8 cellular contexts compared by ENCODE assay signal in the genomic region with DNA sequence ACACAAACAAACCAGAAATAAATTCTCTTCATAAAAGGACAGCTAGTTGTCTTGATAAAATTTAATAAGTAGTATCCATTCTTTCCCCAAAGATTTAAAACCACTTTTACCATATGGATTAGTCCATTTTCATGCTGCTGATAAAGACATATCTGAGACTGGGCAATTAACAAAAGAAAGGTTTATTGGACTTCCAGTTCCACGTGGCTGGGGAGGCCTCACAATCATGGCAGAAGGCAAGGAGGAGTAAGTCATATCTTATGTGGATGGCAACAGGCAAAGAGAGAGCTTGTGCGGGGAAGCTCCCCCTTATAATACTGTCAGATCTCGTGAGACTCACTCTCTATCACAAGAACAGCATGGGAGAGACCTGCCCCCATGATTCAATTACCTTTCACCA. TPM values are rescaled to one million over a fixed set of nuclear protein-coding genes. Genes with fewer than 3 reads are reported as not detected.
"Had no signal": no experiment of that assay in that cellular context is flagged by ENCODE, and none has a peak within 500 bp of the region (broad histone marks: within the 10 kb centered on the region; RNA-seq: fewer than 3 reads in every experiment).

No MANE protein-coding gene starts in this region.

- H3K4me3 Mint-ChIP-seq: GM23338, H9, HFFc6, IgD-negative memory B cell had no signal

- H3K36me3 Mint-ChIP-seq: IgD-negative memory B cell had no signal

- H3K27ac Mint-ChIP-seq: GM23338, H9, HFFc6 had no signal

- H3K9me3 Mint-ChIP-seq: HFFc6 had no signal

- H3K27ac ChIP-seq: HL-60 had no signal

- H3K4me3 ChIP-seq: GM23338 had no signal

- ATAC-seq: GM23338 had no signal

- DNase-seq: H9 had no signal

RNA-seq across cellular contexts. Expression of gene C2CD4B, which starts 38.7 kb away (rescaled TPM):
- total RNA-seq: HepG2, HFFc6, HT1080 had no signal

RNA-seq across cellular contexts. Expression of gene C2CD4A, which starts 59.6 kb away (rescaled TPM):
- total RNA-seq: H1, H9, HFFc6, HT1080 had no signal
